8 cellular contexts compared by ENCODE assay signal in the genomic region with DNA sequence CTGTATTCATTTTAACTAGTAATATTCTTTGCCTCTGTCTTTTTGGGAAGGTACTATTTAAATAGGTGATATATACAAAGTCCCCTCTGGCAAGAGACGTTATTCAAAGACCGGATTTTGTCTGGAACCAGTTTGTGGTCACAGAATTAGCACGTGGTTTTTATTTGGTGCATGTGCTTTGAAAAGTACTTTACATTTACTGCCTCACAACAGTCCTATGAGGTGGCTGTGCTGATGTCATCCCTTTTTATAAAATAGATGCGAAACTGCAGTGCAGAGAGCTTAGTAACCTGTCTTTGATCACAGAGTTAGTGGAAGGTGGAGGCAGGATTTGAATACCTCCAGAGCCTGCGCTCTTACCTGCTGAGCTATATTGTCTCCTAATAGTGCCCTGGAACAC.
DNase-seq lines count a peak whose midpoint lies in the region; ATAC-seq and TF ChIP-seq lines count a peak whose summit lies in the region.

No MANE protein-coding gene starts in this region.

- TF ChIP-seq CTCF in GM13976 (IDR thresholded peaks at IDR 0.05; ENCODE audit: borderline replicate concordance, control extremely low read depth, extremely low read depth, insufficient read depth, missing control alignments) (no peak), KMS-11 (conservative IDR thresholded peaks at IDR 0.05; ENCODE audit: low read depth, low read length) (no peak)

- peak overlapping the region; percentile 68 for H3K4me3 ChIP-seq in KMS-11 (IDR thresholded peaks at IDR 0.05; ENCODE audit: insufficient read depth, low read depth, low read length)

- H3K79me2 ChIP-seq in KMS-11 (ENCODE audit: insufficient read depth, low read depth): peaks cover 82% of the 10 kb centered on the region

- DNase-seq in GM13976 (ENCODE audit: low spot score): peak; percentile 72
- peak; percentile 66 for DNase-seq in astrocyte of the hippocampus (ENCODE audit: low read depth, low spot score)
- DNase-seq in 8988T: no peak
- no peak for DNase-seq in midbrain (lab: John Stamatoyannopoulos, UW)
- no peak for DNase-seq in iPS-NIHi7 (ENCODE audit: extremely low spot score)

- H3K4me1 Mint-ChIP-seq in stimulated activated memory B cell treated with anti-CD40 and anti-IgM and Interleukin-4, amounts not matched to agents 10 μg/mL and 1 μg/mL and 100 μg/mL, for 72 hours: peaks cover 85% of the 10 kb centered on the region

- in situ Hi-C loops in GM13976 (cut with MboI; ENCODE audit: low sequenced_read_pairs, unreplicated experiment): no loop called here

- peak overlapping the region; percentile 86 for H3K9ac ChIP-seq in KMS-11

- H3K27me3 ChIP-seq in KMS-11 (ENCODE audit: insufficient read depth, low read depth): no peaks in the 10 kb centered on the region

- H3K4me2 ChIP-seq in KMS-11: peak overlapping the region; percentile 82

- no peaks in the 10 kb centered on the region for H3K27me3 Mint-ChIP-seq in stimulated activated memory B cell treated with anti-CD40 and anti-IgM and Interleukin-4, amounts not matched to agents 10 μg/mL and 1 μg/mL and 100 μg/mL, for 72 hours

- H3K9me3 Mint-ChIP-seq in stimulated activated memory B cell treated with anti-CD40 and anti-IgM and Interleukin-4, amounts not matched to agents 10 μg/mL and 1 μg/mL and 100 μg/mL, for 72 hours: no peaks in the 10 kb centered on the region

- H2AFZ ChIP-seq in KMS-11 (ENCODE audit: low read depth): no peak overlapping the region

- H3K4me3 Mint-ChIP-seq in stimulated activated memory B cell treated with anti-CD40 and anti-IgM and Interleukin-4, amounts not matched to agents 10 μg/mL and 1 μg/mL and 100 μg/mL, for 72 hours: peak overlapping the region; percentile 89

- H3K36me3 Mint-ChIP-seq in stimulated activated memory B cell treated with anti-CD40 and anti-IgM and Interleukin-4, amounts not matched to agents 10 μg/mL and 1 μg/mL and 100 μg/mL, for 72 hours: peaks cover 9% of the 10 kb centered on the region

- H3K27ac ChIP-seq in KMS-11: peak overlapping the region; percentile 98

- peak; percentile 37 for ATAC-seq in GM21526 (IDR thresholded peaks at IDR 0.05; ENCODE audit: low FRiP score, unreplicated experiment)
- ATAC-seq in stimulated activated memory B cell treated with anti-CD40 and anti-IgM and Interleukin-4, amounts not matched to agents 10 μg/mL and 1 μg/mL and 100 μg/mL, for 72 hours: peak; percentile 61

- peaks cover 68% of the 10 kb centered on the region for H3K4me1 ChIP-seq in KMS-11 (ENCODE audit: low read depth, poor library complexity, severe bottlenecking)

- no peaks in the 10 kb centered on the region for H3K36me3 ChIP-seq in KMS-11 (ENCODE audit: insufficient read depth)

- no peaks in the 10 kb centered on the region for H4K20me1 ChIP-seq in KMS-11 (ENCODE audit: insufficient read depth)

- H3K27ac Mint-ChIP-seq in stimulated activated memory B cell treated with anti-CD40 and anti-IgM and Interleukin-4, amounts not matched to agents 10 μg/mL and 1 μg/mL and 100 μg/mL, for 72 hours: peak overlapping the region; percentile 85

Comparison
In these comparisons a context has a peak if more than half of its experiments do, and no peak if none do; other contexts are left out.
1. DNase-seq: peak in GM13976 (single experiment) and astrocyte of the hippocampus (single experiment); none in 8988T (single experiment), midbrain (single experiment) and iPS-NIHi7 (single experiment).